In genomic region chr17:6560496-6560895, GRCh38 we compare ENCODE assay signal across 30 cellular contexts.
"Had no signal": no experiment of that assay in that cellular context is flagged by ENCODE, and none has a peak within 500 bp of the region (broad histone marks: within the 10 kb centered on the region; RNA-seq: fewer than 3 reads in every experiment).

No MANE protein-coding gene starts in this region.

- H3K9me3 ChIP-seq: breast epithelium, colonic mucosa, esophagus muscularis mucosa, gastrocnemius medialis, heart right ventricle had no signal

- H3K9me3 Mint-ChIP-seq: activated CD4-positive, alpha-beta memory T cell treated with anti-CD3 and anti-CD28 coated beads, Interleukin-2, amount 10 ng/mL, durations not matched to agents 7 days and 5 days; activated CD4-positive, alpha-beta T cell treated with anti-CD3 and anti-CD28 coated beads, Interleukin-2, amount 10 ng/mL, durations not matched to agents 7 days and 5 days; activated T-cell treated with anti-CD3 and anti-CD28 coated beads, Interleukin-2, amount 50 U/mL, for 4 hours; activated T-helper 17 cell treated with anti-CD3 and anti-CD28 coated beads, Interleukin-2, amount 50 U/mL, for 72 hours; brain; WTC11 had no signal

- DNase-seq: activated CD4-positive, alpha-beta memory T cell treated with anti-CD3 and anti-CD28 coated beads, Interleukin-2, amount 10 ng/mL, durations not matched to agents 7 days and 5 days; activated CD4-positive, alpha-beta T cell treated with anti-CD3 and anti-CD28 coated beads for 1 hour; activated CD4-positive, alpha-beta T cell treated with anti-CD3 and anti-CD28 coated beads for 4 hours; activated CD4-positive, alpha-beta T cell treated with anti-CD3 and anti-CD28 coated beads, Interleukin-2, amount 10 ng/mL, durations not matched to agents 7 days and 5 days; activated CD4-positive, alpha-beta T cell treated with anti-CD3 and anti-CD28 coated beads, Interleukin-2, amount 50 U/mL, for 4 hours; activated effector memory CD4-positive, alpha-beta T cell treated with Interleukin-2 at 50 U/mL for 16 hours; activated gamma-delta T cell treated with Interleukin-2 at 50 U/mL for 16 hours; activated naive CD4-positive, alpha-beta T cell treated with anti-CD3 and anti-CD28 coated beads, Interleukin-2, amount 50 U/mL, for 16 hours; activated naive CD4-positive, alpha-beta T cell treated with Interleukin-2 at 50 U/mL for 16 hours; activated T-cell treated with anti-CD3 and anti-CD28 coated beads, Interleukin-2, amount 50 U/mL, for 4 hours; amniotic stem cell; central memory CD4-positive, alpha-beta T cell; cerebellar nuclear complex; colonic mucosa; effector CD8-positive, alpha-beta T cell; erythroblast; foreskin keratinocyte; gastrocnemius medialis; glutamatergic neuron; heart right ventricle; T-helper 2 cell had no signal

- H3K27ac ChIP-seq: breast epithelium, cardiac muscle cell, colonic mucosa, esophagus muscularis mucosa, foreskin keratinocyte, gastrocnemius medialis, heart right ventricle, VCaP had no signal

- FAIRE-seq: TTC549 had no signal

- H3K27me3 ChIP-seq: breast epithelium had no signal

- H3K36me3 ChIP-seq: breast epithelium, cardiac muscle cell, colonic mucosa, esophagus muscularis mucosa, gastrocnemius medialis, heart right ventricle had no signal

- H3K4me1 ChIP-seq: foreskin keratinocyte had no signal

- H3K36me3 Mint-ChIP-seq: WTC11 had no signal

- H3K4me3 ChIP-seq: breast epithelium, cardiac muscle cell, colonic mucosa, esophagus muscularis mucosa, gastrocnemius medialis, heart right ventricle had no signal

- H3K4me3 Mint-ChIP-seq: activated CD4-positive, alpha-beta memory T cell treated with anti-CD3 and anti-CD28 coated beads, Interleukin-2, amount 10 ng/mL, durations not matched to agents 7 days and 5 days; activated CD4-positive, alpha-beta T cell treated with anti-CD3 and anti-CD28 coated beads, Interleukin-2, amount 10 ng/mL, durations not matched to agents 7 days and 5 days; activated naive CD8-positive, alpha-beta T cell; activated T-cell treated with anti-CD3 and anti-CD28 coated beads, Interleukin-2, amount 50 U/mL, for 4 hours; activated T-helper 17 cell treated with anti-CD3 and anti-CD28 coated beads, Interleukin-2, amount 50 U/mL, for 72 hours; WTC11 had no signal

- H3K4me1 Mint-ChIP-seq: activated T-helper 17 cell treated with anti-CD3 and anti-CD28 coated beads, Interleukin-2, amount 50 U/mL, for 72 hours had no signal

- ATAC-seq: activated T-cell treated with anti-CD3 and anti-CD28 coated beads, Interleukin-2, amount 50 U/mL, for 4 hours; activated T-helper 17 cell treated with anti-CD3 and anti-CD28 coated beads, Interleukin-2, amount 50 U/mL, for 72 hours; foreskin keratinocyte; gastrocnemius medialis; heart right ventricle; WTC11 had no signal

- H3K27ac Mint-ChIP-seq: activated CD4-positive, alpha-beta memory T cell treated with anti-CD3 and anti-CD28 coated beads, Interleukin-2, amount 10 ng/mL, durations not matched to agents 7 days and 5 days; activated CD4-positive, alpha-beta T cell treated with anti-CD3 and anti-CD28 coated beads, Interleukin-2, amount 10 ng/mL, durations not matched to agents 7 days and 5 days; activated naive CD8-positive, alpha-beta T cell; activated T-helper 17 cell treated with anti-CD3 and anti-CD28 coated beads, Interleukin-2, amount 50 U/mL, for 72 hours; brain; WTC11 had no signal
